In genomic region chr2:43454791-43455190, GRCh38 we compare ENCODE assay signal across 1 cellular context.
TF ChIP-seq lines count a peak whose summit lies in the region.

No MANE protein-coding gene starts in this region.

TF ChIP-seq in HepG2, 621 proteins besides CTCF, POLR2A, EP300 and RAD21 (continued from another document):
- no peak for TF ChIP-seq ARHGAP35 (CRISPR knock-in tag; IDR thresholded peaks at IDR 0.05; ENCODE audit: borderline replicate concordance)
- TF ChIP-seq, protein P1, sequence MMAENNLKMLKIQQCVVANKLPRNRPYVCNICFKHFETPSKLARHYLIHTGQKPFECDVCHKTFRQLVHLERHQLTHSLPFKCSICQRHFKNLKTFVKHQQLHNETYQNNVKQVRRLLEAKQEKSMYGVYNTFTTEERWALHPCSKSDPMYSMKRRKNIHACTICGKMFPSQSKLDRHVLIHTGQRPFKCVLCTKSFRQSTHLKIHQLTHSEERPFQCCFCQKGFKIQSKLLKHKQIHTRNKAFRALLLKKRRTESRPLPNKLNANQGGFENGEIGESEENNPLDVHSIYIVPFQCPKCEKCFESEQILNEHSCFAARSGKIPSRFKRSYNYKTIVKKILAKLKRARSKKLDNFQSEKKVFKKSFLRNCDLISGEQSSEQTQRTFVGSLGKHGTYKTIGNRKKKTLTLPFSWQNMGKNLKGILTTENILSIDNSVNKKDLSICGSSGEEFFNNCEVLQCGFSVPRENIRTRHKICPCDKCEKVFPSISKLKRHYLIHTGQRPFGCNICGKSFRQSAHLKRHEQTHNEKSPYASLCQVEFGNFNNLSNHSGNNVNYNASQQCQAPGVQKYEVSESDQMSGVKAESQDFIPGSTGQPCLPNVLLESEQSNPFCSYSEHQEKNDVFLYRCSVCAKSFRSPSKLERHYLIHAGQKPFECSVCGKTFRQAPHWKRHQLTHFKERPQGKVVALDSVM (CRISPR knock-in tag; IDR thresholded peaks at IDR 0.05), result no peak
- no peak for TF ChIP-seq SIN3B (IDR thresholded peaks at IDR 0.05; ENCODE audit: low read length)
- TF ChIP-seq, protein P2, sequence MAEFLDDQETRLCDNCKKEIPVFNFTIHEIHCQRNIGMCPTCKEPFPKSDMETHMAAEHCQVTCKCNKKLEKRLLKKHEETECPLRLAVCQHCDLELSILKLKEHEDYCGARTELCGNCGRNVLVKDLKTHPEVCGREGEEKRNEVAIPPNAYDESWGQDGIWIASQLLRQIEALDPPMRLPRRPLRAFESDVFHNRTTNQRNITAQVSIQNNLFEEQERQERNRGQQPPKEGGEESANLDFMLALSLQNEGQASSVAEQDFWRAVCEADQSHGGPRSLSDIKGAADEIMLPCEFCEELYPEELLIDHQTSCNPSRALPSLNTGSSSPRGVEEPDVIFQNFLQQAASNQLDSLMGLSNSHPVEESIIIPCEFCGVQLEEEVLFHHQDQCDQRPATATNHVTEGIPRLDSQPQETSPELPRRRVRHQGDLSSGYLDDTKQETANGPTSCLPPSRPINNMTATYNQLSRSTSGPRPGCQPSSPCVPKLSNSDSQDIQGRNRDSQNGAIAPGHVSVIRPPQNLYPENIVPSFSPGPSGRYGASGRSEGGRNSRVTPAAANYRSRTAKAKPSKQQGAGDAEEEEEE (CRISPR knock-in tag; IDR thresholded peaks at IDR 0.05; ENCODE audit: borderline replicate concordance), result no peak
- TF ChIP-seq RARG (CRISPR knock-in tag; IDR thresholded peaks at IDR 0.05; ENCODE audit: low read depth), result no peak
- TF ChIP-seq YY1 (IDR thresholded peaks at IDR 0.05; ENCODE audit: insufficient read depth, insufficient replicate concordance, low read depth, low read length), result no peak
- TF ChIP-seq ZNF263 (CRISPR knock-in tag; IDR thresholded peaks at IDR 0.05), result no peak
- no peak for TF ChIP-seq ZNF142 (CRISPR knock-in tag; IDR thresholded peaks at IDR 0.05)
- TF ChIP-seq LBX2 (CRISPR knock-in tag; IDR thresholded peaks at IDR 0.05; ENCODE audit: borderline replicate concordance), result no peak
- TF ChIP-seq PCBP1 (IDR thresholded peaks at IDR 0.05; ENCODE audit: borderline replicate concordance, low read depth, low read length), result no peak
